1 cellular context compared by ENCODE assay signal in genomic region chr9:34079181-34079580, GRCh38.
TF ChIP-seq lines count a peak whose summit lies in the region.

No MANE protein-coding gene starts in this region.

TF ChIP-seq in GM23338, 12 proteins besides CTCF, POLR2A, EP300 and RAD21 (continued from another document):
- TF ChIP-seq EZH2 (IDR thresholded peaks at IDR 0.05; ENCODE audit: low read depth, unreplicated experiment) (no peak), ZNF114 (CRISPR knock-in tag; IDR thresholded peaks at IDR 0.05) (no peak)
